In genomic region chrX:154383359-154384283, GRCh38 we compare ENCODE assay signal across 2 cellular contexts.
A peak's percentile ranks its signal among the peaks of the same experiment; 100 is the strongest.
TF ChIP-seq lines count a peak whose summit lies in the region.

No MANE protein-coding gene starts in this region.

TF ChIP-seq in HEK293, 187 proteins besides CTCF, POLR2A, EP300 and RAD21:
- TF ChIP-seq ZSCAN30 (tag by site-specific recombination; IDR thresholded peaks at IDR 0.05) (no peak), WT1 (tag by site-specific recombination; IDR thresholded peaks at IDR 0.05) (peak; percentile 52), PATZ1 (tag by site-specific recombination; IDR thresholded peaks at IDR 0.05) (0 out of 2 replicates have a peak, but pooled peaks have one; percentile 23), GLIS1 (tag by site-specific recombination; IDR thresholded peaks at IDR 0.05) (peak; percentile 72), KLF7 (tag by site-specific recombination; IDR thresholded peaks at IDR 0.05; ENCODE audit: borderline replicate concordance) (no peak), ZNF202 (tag by site-specific recombination; IDR thresholded peaks at IDR 0.05; ENCODE audit: borderline replicate concordance) (no peak), ZIC2 (tag by site-specific recombination; IDR thresholded peaks at IDR 0.05) (peak; percentile 55; the same call in 1 of the 2 replicates), ZNF398 (tag by site-specific recombination; IDR thresholded peaks at IDR 0.05) (peak; percentile 12; the same call in 1 of the 2 replicates), ZNF341 (tag by site-specific recombination; IDR thresholded peaks at IDR 0.05; ENCODE audit: low read depth) (peak; percentile 52), REST (tag by site-specific recombination; IDR thresholded peaks at IDR 0.05) (peak; percentile 84)

TF ChIP-seq in GM23338, 12 proteins besides CTCF, POLR2A, EP300 and RAD21:
- TF ChIP-seq STAT1 (IDR thresholded peaks at IDR 0.05; ENCODE audit: unreplicated experiment) = no peak
- TF ChIP-seq ZNF462 (CRISPR knock-in tag; IDR thresholded peaks at IDR 0.05) = no peak
- TF ChIP-seq ZNF114 (CRISPR knock-in tag; IDR thresholded peaks at IDR 0.05) = no peak
- TF ChIP-seq POLR2AphosphoS5 (IDR thresholded peaks at IDR 0.05; ENCODE audit: low read depth) = no peak; the same call in 1 of the 2 replicates
- no peak for TF ChIP-seq ZNF331 (CRISPR knock-in tag; IDR thresholded peaks at IDR 0.05; ENCODE audit: low read depth)
- no peak for TF ChIP-seq JUNB (IDR thresholded peaks at IDR 0.05; ENCODE audit: unreplicated experiment)
- TF ChIP-seq CREB1 (CRISPR knock-in tag; IDR thresholded peaks at IDR 0.05; ENCODE audit: low read depth) = no peak
- TF ChIP-seq REST (IDR thresholded peaks at IDR 0.05; ENCODE audit: unreplicated experiment) = no peak
- TF ChIP-seq ETS1 (IDR thresholded peaks at IDR 0.05) = no peak
- TF ChIP-seq EZH2phosphoT487 (IDR thresholded peaks at IDR 0.05; ENCODE audit: unreplicated experiment) = no peak
- TF ChIP-seq EZH2 (IDR thresholded peaks at IDR 0.05; ENCODE audit: low read depth, unreplicated experiment) = no peak
- no peak for TF ChIP-seq NANOG (IDR thresholded peaks at IDR 0.05; ENCODE audit: borderline replicate concordance)
